8 cellular contexts compared by ENCODE assay signal in genomic region chr3:190533511-190534282, GRCh38. TPM values are rescaled to one million over a fixed set of nuclear protein-coding genes. Genes with fewer than 3 reads are reported as not detected.
A peak's percentile ranks its signal among the peaks of the same experiment; 100 is the strongest.
DNase-seq lines count a peak whose midpoint lies in the region; ATAC-seq lines count a peak whose summit lies in the region.

No MANE protein-coding gene starts in this region.

- ATAC-seq in activated T-cell treated with anti-CD3 and anti-CD28 coated beads, Interleukin-2, amount 50 U/mL, for 4 hours, result no peak

- peak overlapping the region in 1 of 3 donors; percentile 42 for H3K4me3 ChIP-seq in skeletal muscle tissue (ENCODE audit: low read length in 3 of 3)

- H3K4me1 ChIP-seq in skeletal muscle tissue (ENCODE audit: control insufficient read depth in 3 of 3, insufficient read depth in 3 of 3, low read length in 3 of 3), result peaks cover 7 to 11% (median 8%) of the 10 kb centered on the region in 3 donors

- no peaks in the 10 kb centered on the region for H3K36me3 ChIP-seq in skeletal muscle tissue (ENCODE audit: control insufficient read depth in 3 of 3, insufficient read depth in 3 of 3, low read length in 3 of 3)

- no peaks in the 10 kb centered on the region for H3K9me3 ChIP-seq in skeletal muscle tissue (ENCODE audit: control insufficient read depth in 3 of 3, low read length in 3 of 3)

- H3K4me1 Mint-ChIP-seq in activated T-cell treated with anti-CD3 and anti-CD28 coated beads, Interleukin-2, amount 50 U/mL, for 4 hours (ENCODE audit: low read depth), result peaks cover 17% of the 10 kb centered on the region

- H3K36me3 Mint-ChIP-seq in activated T-cell treated with anti-CD3 and anti-CD28 coated beads, Interleukin-2, amount 50 U/mL, for 4 hours (ENCODE audit: insufficient read depth), result peaks cover 21% of the 10 kb centered on the region

- no peaks in the 10 kb centered on the region for H3K9me3 Mint-ChIP-seq in activated T-cell treated with anti-CD3 and anti-CD28 coated beads, Interleukin-2, amount 50 U/mL, for 4 hours

- peak overlapping the region; percentile 70 for H3K27ac ChIP-seq in skeletal muscle tissue (ENCODE audit: low read depth, low read length)

- DNase-seq in GOT3 (lab: John Stamatoyannopoulos, UW) (peak; percentile 33), amniotic epithelial cell (ENCODE audit: low read depth) (peak; percentile 100), hepatic stellate cell (ENCODE audit: low spot score) (peak; percentile 81), GM19240 (ENCODE audit: insufficient read length, low spot score) (no peak), NCI-H2081 treated with DMSO at 0.1 percent for 48 hours (lab: John Stamatoyannopoulos, UW) (no peak)
- no peak for DNase-seq in activated T-cell treated with anti-CD3 and anti-CD28 coated beads, Interleukin-2, amount 50 U/mL, for 4 hours
- DNase-seq in NK-92 treated with Interleukin-12 subunit alpha and Interleukin-12 subunit beta, amount 100 ng/mL, for 24 hours (lab: John Stamatoyannopoulos, UW), result no peak

- no peaks in the 10 kb centered on the region for H3K27me3 Mint-ChIP-seq in activated T-cell treated with anti-CD3 and anti-CD28 coated beads, Interleukin-2, amount 50 U/mL, for 4 hours (ENCODE audit: low read depth)

- H3K4me3 Mint-ChIP-seq in activated T-cell treated with anti-CD3 and anti-CD28 coated beads, Interleukin-2, amount 50 U/mL, for 4 hours, result no peak overlapping the region

- no peaks in the 10 kb centered on the region for H3K27me3 ChIP-seq in skeletal muscle tissue (ENCODE audit: control insufficient read depth in 3 of 3, insufficient read depth in 3 of 3, low read length in 3 of 3)

- no peak overlapping the region for H3K9ac ChIP-seq in skeletal muscle tissue (ENCODE audit: low read depth in 1 of 3, low read length in 3 of 3)

RNA-seq across cellular contexts. Expression of gene IL1RAP, which starts 19.8 kb away (rescaled TPM):
- total RNA-seq in skeletal muscle tissue, result 10.4 TPM
- total RNA-seq in activated T-cell treated with anti-CD3 and anti-CD28 coated beads, Interleukin-2, amount 50 U/mL, for 4 hours, result 10 to 100 TPM; 10.2 to 15.3 (median 13.8) TPM

Comparison
In these comparisons a context has a peak if more than half of its experiments do, and no peak if none do; other contexts are left out.
1. DNase-seq: peak in GOT3 (single experiment), amniotic epithelial cell (single experiment) and hepatic stellate cell (single experiment); none in GM19240 (single experiment), NCI-H2081 treated with DMSO at 0.1 percent for 48 hours (single experiment), activated T-cell treated with anti-CD3 and anti-CD28 coated beads, Interleukin-2, amount 50 U/mL, for 4 hours (single experiment) and NK-92 treated with Interleukin-12 subunit alpha and Interleukin-12 subunit beta, amount 100 ng/mL, for 24 hours (single experiment).